In the genomic region with DNA sequence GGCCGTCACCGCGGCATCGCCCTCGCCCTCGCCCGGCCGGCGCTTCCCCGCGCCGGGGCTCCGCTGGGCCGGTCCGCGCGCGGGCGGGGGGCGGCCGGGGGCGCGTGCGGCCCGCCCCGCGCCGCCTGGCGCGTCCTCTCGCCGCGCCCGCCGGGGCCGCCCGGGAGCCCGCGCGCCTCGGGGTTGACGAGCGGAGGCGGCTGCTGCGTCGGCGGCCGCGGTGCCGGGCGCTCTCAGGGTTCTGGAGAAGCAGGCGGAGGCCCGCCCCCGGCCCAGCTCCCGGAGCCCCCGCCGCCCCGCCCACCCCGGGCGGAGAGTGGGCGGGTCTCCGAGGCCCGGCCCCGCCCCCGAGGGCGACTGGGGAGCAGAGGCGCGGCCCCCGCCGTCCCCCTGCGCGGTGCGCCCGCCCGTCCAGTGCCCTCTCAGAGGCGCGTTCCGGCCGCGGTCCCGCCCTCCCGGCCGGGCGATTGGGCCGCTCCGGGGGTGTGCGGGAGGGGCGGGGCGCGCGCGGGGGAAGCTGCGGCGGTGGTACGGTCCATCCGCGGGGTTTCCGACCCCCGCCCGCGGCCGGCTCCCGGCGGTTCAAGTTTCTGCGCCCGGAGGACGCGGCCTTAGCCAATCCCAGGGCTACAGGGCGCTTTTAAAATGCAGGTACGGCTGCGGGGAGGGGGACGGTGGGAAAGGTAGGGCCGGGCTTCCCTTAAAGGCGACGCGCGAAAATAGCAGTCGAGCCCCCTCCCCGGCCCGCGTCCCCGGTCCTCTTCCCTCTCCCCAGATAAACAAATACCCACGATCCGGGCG, we compare ENCODE assay signal across 8 cellular contexts. TPM values are rescaled to one million over a fixed set of nuclear protein-coding genes. Genes with fewer than 3 reads are reported as not detected.
DNase-seq lines count a peak whose midpoint lies in the region; ATAC-seq and TF ChIP-seq lines count a peak whose summit lies in the region.

TSS of gene CCDC85C (minus strand) at position 243 of the 801 bp plus-strand sequence. CDS start 248 bp downstream, outside the sequence.

- CTCF ChIA-PET in GM10248 (lab: Yijun Ruan, JAX) (no interaction called here), T-cell (lab: Charles Lee) (interaction anchor here in 1 of 2 donors (0.6 to 1.7 kb wide), 3 partner anchors 123 to 282 kb away, joined by 3 read pairs; partner anchors contain the start of genes CCNK and SETD3)

- no peak within 1 kb of the TSS for H3K23ac ChIP-seq in trophoblast cell (ENCODE audit: low read length)

- H3K27ac ChIP-seq in heart left ventricle: peak within 1 kb of the TSS; percentile 75 to 96 (median 91)
- H3K27ac ChIP-seq in trophoblast cell (ENCODE audit: low read depth, low read length): peak within 1 kb of the TSS; percentile 80
- peak within 1 kb of the TSS; percentile 77 to 94 for H3K27ac ChIP-seq in tibial artery

- H3K18ac ChIP-seq in trophoblast cell (ENCODE audit: low read length): peak within 1 kb of the TSS; percentile 97

- peak within 1 kb of the TSS; percentile 95 for H3K4me2 ChIP-seq in trophoblast cell (ENCODE audit: low read length)

- WGBS in heart left ventricle, 4 donors: 0 to 1% (median 1%) methylated on average over 27 to 125 of the region's 125 CpGs
- no CpG with 5 or more reads among the region's 125 CpGs for WGBS in trophoblast cell (ENCODE audit: extremely low coverage, insufficient coverage, insufficient read length)

- H2BK5ac ChIP-seq in trophoblast cell (ENCODE audit: low read depth, low read length, poor library complexity): peak within 1 kb of the TSS; percentile 82

- TF ChIP-seq POLR2A in heart left ventricle (IDR thresholded peaks at IDR 0.05): peak in 1 of 2 donors; percentile 46

- peaks cover 10% of the 10 kb centered on the region for H3K79me1 ChIP-seq in trophoblast cell (ENCODE audit: low read length)

- H3K4me1 ChIP-seq in heart left ventricle: peaks cover 14 to 63% (median 47%) of the 10 kb centered on the region in 12 donors
- H3K4me1 ChIP-seq in trophoblast cell (ENCODE audit: control insufficient read depth in 1 of 2, insufficient read depth in 2 of 2, low read length in 2 of 2): peaks cover 27 to 36% of the 10 kb centered on the region in 2 experiments
- peaks cover 0 to 35% (median 19%) of the 10 kb centered on the region in 4 donors for H3K4me1 ChIP-seq in tibial artery

- H3K36me3 ChIP-seq in heart left ventricle (no peaks in the 10 kb centered on the region), trophoblast cell (ENCODE audit: control insufficient read depth in 1 of 2, insufficient read depth in 2 of 2, low read length in 2 of 2) (no peaks in the 10 kb centered on the region), tibial artery (no peaks in the 10 kb centered on the region)

- peaks cover 29% of the 10 kb centered on the region for H3K79me2 ChIP-seq in trophoblast cell (ENCODE audit: control insufficient read depth, insufficient read depth, low read length, poor library complexity)

- DNase-seq in GM10248 (ENCODE audit: extremely low spot score) (peak; percentile 96), NCI-H1417 (lab: John Stamatoyannopoulos, UW) (peak; percentile 98 to 99 (median 99)), T-cell (peak; percentile 80 to 97 (median 91)), amniotic epithelial cell (ENCODE audit: low read depth) (peak; percentile 90), heart left ventricle (peak; percentile 95 to 97 (median 96)), trophoblast cell (peak; percentile 87 to 97), tibial artery (peak; percentile 90 to 97)

- peak within 1 kb of the TSS; percentile 82 to 90 (median 86) for H3K4me3 Mint-ChIP-seq in T-cell

- H3K9me3 ChIP-seq in heart left ventricle (no peaks in the 10 kb centered on the region), trophoblast cell (ENCODE audit: insufficient read depth, low read depth, low read length) (no peaks in the 10 kb centered on the region), tibial artery (no peaks in the 10 kb centered on the region)

- H3K4ac ChIP-seq in trophoblast cell (ENCODE audit: low read depth, low read length): peak within 1 kb of the TSS; percentile 61

- TF ChIP-seq CTCF in GM10248 (IDR thresholded peaks at IDR 0.05; ENCODE audit: control extremely low read depth, extremely low read depth, low read depth, missing control alignments) (no peak), heart left ventricle (IDR thresholded peaks at IDR 0.05) (no peak), tibial artery (IDR thresholded peaks at IDR 0.05) (no peak)

- no peaks in the 10 kb centered on the region for H3K27me3 Mint-ChIP-seq in T-cell

- H3K27ac Mint-ChIP-seq in T-cell: peak within 1 kb of the TSS; percentile 85 to 91

- intact Hi-C loops in heart left ventricle (cut with DNase I) (loop anchor here in 9 of 10 donors (2.0 to 10.0 kb wide), 7 partner anchors 37 to 79 kb away; no protein-coding TSS in a partner anchor), tibial artery (cut with DNase I; ENCODE audit: low total_unique reads) (loop anchor here (2.0 kb wide), 2 partner anchors 41 to 77 kb away; no protein-coding TSS in a partner anchor)

- peak within 1 kb of the TSS; percentile 72 for H2AFZ ChIP-seq in trophoblast cell (ENCODE audit: insufficient read depth, low read length, poor library complexity)

- no peaks in the 10 kb centered on the region for H3K36me3 Mint-ChIP-seq in T-cell

- H2BK12ac ChIP-seq in trophoblast cell (ENCODE audit: low read length): peak within 1 kb of the TSS; percentile 63

- H4K8ac ChIP-seq in trophoblast cell (ENCODE audit: low read depth, low read length): peak within 1 kb of the TSS; percentile 80

- H3K27me3 ChIP-seq in heart left ventricle (peaks cover 0 to 22% (median 0%) of the 10 kb centered on the region in 9 donors), trophoblast cell (ENCODE audit: insufficient read depth, low read length) (peaks cover 5% of the 10 kb centered on the region), tibial artery (no peaks in the 10 kb centered on the region)

- H2BK120ac ChIP-seq in trophoblast cell (ENCODE audit: insufficient read depth, low read length, poor library complexity): peak within 1 kb of the TSS; percentile 70

- peak within 1 kb of the TSS; percentile 42 to 93 (median 82) for H3K4me3 ChIP-seq in heart left ventricle
- peak within 1 kb of the TSS; percentile 80 for H3K4me3 ChIP-seq in trophoblast cell (ENCODE audit: low read depth, low read length)
- peak within 1 kb of the TSS; percentile 86 to 90 for H3K4me3 ChIP-seq in tibial artery

- H3K14ac ChIP-seq in trophoblast cell (ENCODE audit: low read length): peak within 1 kb of the TSS; percentile 55

- peak within 1 kb of the TSS; percentile 78 for H3K9ac ChIP-seq in trophoblast cell (ENCODE audit: low read length)

- H4K12ac ChIP-seq in trophoblast cell (ENCODE audit: low read depth, low read length): peak within 1 kb of the TSS; percentile 34

- ATAC-seq in HG02678 (IDR thresholded peaks at IDR 0.05; ENCODE audit: unreplicated experiment) (peak; percentile 89), T-cell (replicated peaks in 1 of 4) (peak; percentile 90 to 94 (median 92)), heart left ventricle (peak; percentile 92 to 95 (median 94))

- H3K4me1 Mint-ChIP-seq in T-cell: peaks cover 34 to 43% (median 36%) of the 10 kb centered on the region in 3 donors

- H2AK5ac ChIP-seq in trophoblast cell (ENCODE audit: low read length): no peak within 1 kb of the TSS

- H3K9me3 Mint-ChIP-seq in T-cell: no peaks in the 10 kb centered on the region

- POLR2A ChIA-PET in GM10248 (lab: Yijun Ruan, JAX): interaction anchor here (0.9 kb wide), 1 partner anchor 9 kb away, joined by 3 read pairs; no protein-coding TSS in a partner anchor
- POLR2A ChIA-PET in T-cell (lab: Charles Lee): interaction anchor here (0.6 to 1.1 kb wide), 2 partner anchors 123 to 554 kb away, joined by 3 to 5 read pairs; partner anchors contain the start of genes CCNK (in 1 of the 2) and SETD3 (in 1 of the 2)

- peak within 1 kb of the TSS; percentile 91 for H4K91ac ChIP-seq in trophoblast cell (ENCODE audit: low read depth, low read length)

RNA-seq across cellular contexts. Expression of gene CCDC85C, which starts in this region (rescaled TPM):
- total RNA-seq in T-cell: 10 to 100 TPM in 1 of 5 donors, 1 to 10 TPM in 4; 6.6 to 12.0 (median 9.1) TPM
- total RNA-seq in heart left ventricle: 10 to 100 TPM; 22.5 to 45.4 (median 29.2) TPM
- 10 to 100 TPM; 29.7 to 43.5 TPM for polyA plus RNA-seq in heart left ventricle
- polyA plus RNA-seq in trophoblast cell (2013): 17.0 and 18.1 TPM in 2 replicates

Comparison
In these comparisons a context has a peak if more than half of its experiments do, and no peak if none do; other contexts are left out.
1. Peak in every context shown above with its lines: DNase-seq, ATAC-seq, H3K4me3 ChIP-seq and H3K27ac ChIP-seq.